ENCODE assay signal across 29 cellular contexts in the genomic region with DNA sequence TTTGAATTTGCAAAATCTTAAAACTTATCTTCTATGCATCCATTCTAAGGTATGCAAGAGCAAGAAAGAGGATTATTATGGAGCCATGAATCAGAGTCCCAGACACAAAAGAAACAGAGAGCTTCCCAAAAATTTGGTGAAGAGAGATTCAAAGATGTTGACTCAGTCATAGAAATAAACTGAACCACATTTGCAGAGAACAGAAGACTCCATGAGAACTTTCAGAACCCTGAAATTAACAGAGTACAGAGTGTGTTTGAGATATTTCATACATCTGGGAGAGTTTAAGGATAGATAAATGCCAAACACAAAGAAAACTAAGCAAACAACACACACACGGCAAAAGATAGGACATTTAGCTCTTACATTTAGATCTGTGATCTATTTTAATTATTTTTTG. TPM values are rescaled to one million over a fixed set of nuclear protein-coding genes. Genes with fewer than 3 reads are reported as not detected.
"Had no signal": no experiment of that assay in that cellular context is flagged by ENCODE, and none has a peak within 500 bp of the region (broad histone marks: within the 10 kb centered on the region; RNA-seq: fewer than 3 reads in every experiment).

No MANE protein-coding gene starts in this region.

- DNase-seq: activated B cell treated with CpG ODN at 0.5 μM for 24 hours; activated CD4-positive, alpha-beta T cell treated with anti-CD3 and anti-CD28 coated beads for 48 hours; activated CD4-positive, alpha-beta T cell treated with anti-CD3 and anti-CD28 coated beads, Interleukin-2, amount 50 U/mL, for 1 hour; activated CD4-positive, alpha-beta T cell treated with anti-CD3 and anti-CD28 coated beads, Interleukin-2, amount 50 U/mL, for 48 hours; activated CD8-positive, alpha-beta memory T cell treated with anti-CD3 and anti-CD28 coated beads, Interleukin-2, amount 10 ng/mL, durations not matched to agents 7 days and 5 days; activated CD8-positive, alpha-beta memory T cell treated with anti-CD3 and anti-CD28 coated beads, Interleukin-2, amount 50 U/mL, for 4 hours; activated CD8-positive, alpha-beta T cell treated with anti-CD3 and anti-CD28 coated beads, Interleukin-2, amount 10 ng/mL, durations not matched to agents 7 days and 5 days; activated effector memory CD4-positive, alpha-beta T cell treated with anti-CD3 and anti-CD28 coated beads, Interleukin-2, amount 50 U/mL, for 16 hours; activated naive CD4-positive, alpha-beta T cell treated with anti-CD3 and anti-CD28 coated beads, Interleukin-2, amount 10 ng/mL, durations not matched to agents 7 days and 5 days; activated naive CD8-positive, alpha-beta T cell treated with anti-CD3 and anti-CD28 coated beads, Interleukin-2, amount 10 ng/mL, durations not matched to agents 7 days and 5 days; activated T-cell treated with anti-CD3 and anti-CD28 coated beads, Interleukin-2, amount 50 U/mL, for 1 hour; activated T-cell treated with anti-CD3 and anti-CD28 coated beads, Interleukin-2, amount 50 U/mL, for 48 hours; amniotic stem cell; anterior cingulate cortex; caudate nucleus; cerebellar nuclear complex; colonic mucosa; dorsolateral prefrontal cortex; effector memory CD8-positive, alpha-beta T cell; erythroblast; foreskin fibroblast; head of caudate nucleus; hippocampal formation; T-helper 1 cell; T-helper 17 cell; T1000; WERI-Rb-1 had no signal

- H3K4me3 ChIP-seq: colonic mucosa, dorsolateral prefrontal cortex, esophagus muscularis mucosa had no signal

- H3K27me3 ChIP-seq: colonic mucosa, dorsolateral prefrontal cortex, esophagus muscularis mucosa had no signal

- H3K4me1 ChIP-seq: colonic mucosa, esophagus muscularis mucosa had no signal

- H3K36me3 ChIP-seq: colonic mucosa, esophagus muscularis mucosa, WERI-Rb-1 had no signal

- H3K9me3 ChIP-seq: colonic mucosa had no signal

- H3K27ac ChIP-seq: colonic mucosa, dorsolateral prefrontal cortex, esophagus muscularis mucosa, WERI-Rb-1 had no signal

RNA-seq across cellular contexts. Expression of gene MOXD1, which starts 17.3 kb away (rescaled TPM):
- total RNA-seq: activated CD8-positive, alpha-beta T cell treated with anti-CD3 and anti-CD28 coated beads, Interleukin-2, amount 10 ng/mL, durations not matched to agents 7 days and 5 days; activated naive CD8-positive, alpha-beta T cell treated with anti-CD3 and anti-CD28 coated beads, Interleukin-2, amount 10 ng/mL, durations not matched to agents 7 days and 5 days; activated T-helper 2 cell treated with anti-CD3 and anti-CD28 coated beads, Interferon-gamma antibody, Interleukin-2, Interleukin-4, amounts not matched to agents 10 μg/mL and 5 μg/mL and 100 μg/mL, durations not matched to agents 14 hours and 24 hours and 36 hours; T-helper 17 cell had no signal
